Comparison of ENCODE assay signal across 17 cellular contexts in genomic region chr5:39513236-39513635, GRCh38.
DNase-seq lines count a peak whose midpoint lies in the region; ATAC-seq and TF ChIP-seq lines count a peak whose summit lies in the region.
"Had no signal": no experiment of that assay in that cellular context is flagged by ENCODE, and none has a peak within 500 bp of the region (broad histone marks: within the 10 kb centered on the region; RNA-seq: fewer than 3 reads in every experiment).

No MANE protein-coding gene starts in this region.

- no peak for TF ChIP-seq CTCF in HFFc6 (IDR thresholded peaks at IDR 0.05)
- no peak for TF ChIP-seq CTCF in SK-N-SH (IDR thresholded peaks at IDR 0.05)
- no peak for TF ChIP-seq CTCF in foreskin keratinocyte (conservative IDR thresholded peaks at IDR 0.05)
- TF ChIP-seq CTCF in osteocyte (IDR thresholded peaks at IDR 0.05) = no peak
- TF ChIP-seq CTCF in nephron progenitor cell (IDR thresholded peaks at IDR 0.05) = no peak

- H3K9me3 ChIP-seq in SK-N-SH = no peaks in the 10 kb centered on the region
- H3K9me3 ChIP-seq: gastroesophageal sphincter, prostate gland, thyroid gland had no signal

- 22% methylated on average over 1 of the region's 1 CpG for WGBS in SK-N-SH (ENCODE audit: low lambda C conversion rate)

- no peaks in the 10 kb centered on the region for H3K9me2 ChIP-seq in SK-N-SH

- intact Hi-C loops in left cardiac atrium (cut with DNase I) = no loop called here

- no peak overlapping the region for H3K4me3 ChIP-seq in SK-N-SH (ENCODE audit: low read depth in 2 of 2, low read length in 1 of 2)
- H3K4me3 ChIP-seq: gastroesophageal sphincter, prostate gland, thyroid gland had no signal

- H3K36me3 Mint-ChIP-seq in HFFc6 (ENCODE audit: low read depth) (peaks cover 5% of the 10 kb centered on the region; the same call in 1 of the 2 replicates), osteocyte (ENCODE audit: unreplicated experiment) (no peaks in the 10 kb centered on the region), nephron progenitor cell (ENCODE audit: low read depth) (no peaks in the 10 kb centered on the region)
- H3K36me3 Mint-ChIP-seq: natural killer cell treated with Interleukin-12 subunit alpha and Interleukin-12 subunit beta and Interleukin-15 and Interleukin-18, amount 100 ng/mL, for 72 hours; WTC11 had no signal

- no peaks in the 10 kb centered on the region for H3K79me2 ChIP-seq in SK-N-SH (ENCODE audit: insufficient read depth)

- H4K20me1 ChIP-seq in SK-N-SH (ENCODE audit: insufficient read depth) = no peaks in the 10 kb centered on the region

- H3K4me1 ChIP-seq in SK-N-SH (ENCODE audit: control insufficient read depth in 1 of 2, insufficient read depth in 2 of 2, low read depth in 1 of 2, low read length in 1 of 2) (peaks cover 0 to 40% of the 10 kb centered on the region in 2 experiments; a peak in 3 of 4 replicates), foreskin keratinocyte (peaks cover 23% of the 10 kb centered on the region)
- H3K4me1 ChIP-seq: prostate gland, thyroid gland had no signal

- H3K27ac ChIP-seq in SK-N-SH (ENCODE audit: low read depth in 2 of 2, low read length in 1 of 2) (peak overlapping the region in 1 of 2 experiments; percentile 72; a peak in 2 of 4 replicates), foreskin keratinocyte (no peak overlapping the region)
- H3K27ac ChIP-seq: gastroesophageal sphincter, prostate gland, thyroid gland had no signal

- ATAC-seq in foreskin keratinocyte = peak; percentile 75
- ATAC-seq in left cardiac atrium = no peak
- ATAC-seq: activated T-helper 17 cell treated with anti-CD3 and anti-CD28 coated beads, Interleukin-2, amount 50 U/mL, for 72 hours; gastroesophageal sphincter; natural killer cell treated with Interleukin-12 subunit alpha and Interleukin-12 subunit beta and Interleukin-15 and Interleukin-18, amount 100 ng/mL, for 72 hours; WTC11 had no signal

- peak overlapping the region; percentile 28 for H3K27ac Mint-ChIP-seq in HFFc6
- H3K27ac Mint-ChIP-seq in osteocyte (ENCODE audit: unreplicated experiment) = no peak overlapping the region
- no peak overlapping the region for H3K27ac Mint-ChIP-seq in nephron progenitor cell
- H3K27ac Mint-ChIP-seq: activated T-helper 17 cell treated with anti-CD3 and anti-CD28 coated beads, Interleukin-2, amount 50 U/mL, for 72 hours; natural killer cell treated with Interleukin-12 subunit alpha and Interleukin-12 subunit beta and Interleukin-15 and Interleukin-18, amount 100 ng/mL, for 72 hours; WTC11 had no signal

- H3K4me1 Mint-ChIP-seq in HFFc6 (ENCODE audit: low read depth) (peaks cover 74% of the 10 kb centered on the region), osteocyte (ENCODE audit: unreplicated experiment) (peaks cover 26% of the 10 kb centered on the region), nephron progenitor cell (no peaks in the 10 kb centered on the region)
- H3K4me1 Mint-ChIP-seq: activated T-helper 17 cell treated with anti-CD3 and anti-CD28 coated beads, Interleukin-2, amount 50 U/mL, for 72 hours had no signal

- H3K27me3 ChIP-seq in SK-N-SH (ENCODE audit: insufficient read depth) = no peaks in the 10 kb centered on the region
- no peaks in the 10 kb centered on the region for H3K27me3 ChIP-seq in foreskin keratinocyte
- H3K27me3 ChIP-seq: gastroesophageal sphincter, thyroid gland had no signal

- DNase-seq in HFFc6 (peak; percentile 26), SK-N-SH (no peak), foreskin keratinocyte (peak; percentile 21 to 53), left cardiac atrium (no peak), NCI-H1436 (lab: John Stamatoyannopoulos, UW) (no peak), osteocyte (ENCODE audit: extremely low spot score, unreplicated experiment) (no peak), nephron progenitor cell (no peak)
- DNase-seq: DMS153, H7, NCI-H187, NCI-H226, thyroid gland had no signal

- CTCF ChIA-PET in SK-N-SH (lab: Yijun Ruan, JAX) = no interaction called here

- H3K4me2 ChIP-seq in SK-N-SH = peak overlapping the region; percentile 51; the same call in 1 of the 2 replicates

- H3F3A ChIP-seq in SK-N-SH (replicated peaks; ENCODE audit: insufficient read depth) = peaks cover 25% of the 10 kb centered on the region

- peak in 1 of 2 experiments; percentile 91; a peak in 2 of 4 replicates for TF ChIP-seq EP300 in SK-N-SH (IDR thresholded peaks at IDR 0.05; ENCODE audit: borderline replicate concordance in 1 of 2, low read depth in 1 of 2, low read length in 1 of 2)

- H3K4me3 Mint-ChIP-seq in HFFc6 (peak overlapping the region; percentile 36; the same call in 1 of the 2 replicates), osteocyte (ENCODE audit: unreplicated experiment) (no peak overlapping the region), nephron progenitor cell (no peak overlapping the region)
- H3K4me3 Mint-ChIP-seq: activated T-helper 17 cell treated with anti-CD3 and anti-CD28 coated beads, Interleukin-2, amount 50 U/mL, for 72 hours; natural killer cell treated with Interleukin-12 subunit alpha and Interleukin-12 subunit beta and Interleukin-15 and Interleukin-18, amount 100 ng/mL, for 72 hours; WTC11 had no signal

- POLR2A ChIA-PET in SK-N-SH (lab: Yijun Ruan, JAX) = no interaction called here

- H3K36me3 ChIP-seq in SK-N-SH (replicated peaks in 1 of 2; ENCODE audit: control insufficient read depth in 1 of 2, insufficient read depth in 2 of 2, low read length in 1 of 2) = no peaks in the 10 kb centered on the region
- H3K36me3 ChIP-seq: gastroesophageal sphincter, prostate gland, thyroid gland had no signal

- no peak overlapping the region for H3K9ac ChIP-seq in SK-N-SH

- H2AFZ ChIP-seq in SK-N-SH (ENCODE audit: low read depth) = peak overlapping the region; percentile 1; the same call in 1 of the 2 replicates

- H3K9me3 Mint-ChIP-seq in HFFc6 (no peaks in the 10 kb centered on the region), osteocyte (ENCODE audit: unreplicated experiment) (no peaks in the 10 kb centered on the region), nephron progenitor cell (no peaks in the 10 kb centered on the region)
- H3K9me3 Mint-ChIP-seq: activated T-helper 17 cell treated with anti-CD3 and anti-CD28 coated beads, Interleukin-2, amount 50 U/mL, for 72 hours; natural killer cell treated with Interleukin-12 subunit alpha and Interleukin-12 subunit beta and Interleukin-15 and Interleukin-18, amount 100 ng/mL, for 72 hours; WTC11 had no signal

- peaks cover 1% of the 10 kb centered on the region; the same call in 1 of the 2 replicates for H3K27me3 Mint-ChIP-seq in HFFc6 (ENCODE audit: insufficient read depth)
- no peaks in the 10 kb centered on the region for H3K27me3 Mint-ChIP-seq in osteocyte (ENCODE audit: unreplicated experiment)
- H3K27me3 Mint-ChIP-seq in nephron progenitor cell (ENCODE audit: low read depth, poor library complexity) = no peaks in the 10 kb centered on the region
- H3K27me3 Mint-ChIP-seq: natural killer cell treated with Interleukin-12 subunit alpha and Interleukin-12 subunit beta and Interleukin-15 and Interleukin-18, amount 100 ng/mL, for 72 hours had no signal

- TF ChIP-seq RAD21 in SK-N-SH (IDR thresholded peaks at IDR 0.05; ENCODE audit: low read length) = no peak

TF ChIP-seq in SK-N-SH, 30 proteins besides CTCF, POLR2A, EP300 and RAD21:
- TF ChIP-seq RFX5 (IDR thresholded peaks at IDR 0.05; ENCODE audit: low read length) (no peak), POLR2AphosphoS5 (IDR thresholded peaks at IDR 0.05; ENCODE audit: low read depth, low read length) (peak; percentile 41; the same call in 1 of the 2 replicates), RXRA (IDR thresholded peaks at IDR 0.05; ENCODE audit: borderline replicate concordance, low read depth) (peak; percentile 94), NRF1 (IDR thresholded peaks at IDR 0.05; ENCODE audit: low read depth, low read length) (no peak), TEAD4 (IDR thresholded peaks at IDR 0.05; ENCODE audit: borderline replicate concordance, insufficient read depth) (peak; percentile 48; the same call in 1 of the 2 replicates), RCOR1 (IDR thresholded peaks at IDR 0.05; ENCODE audit: low read length) (no peak), TCF12 (IDR thresholded peaks at IDR 0.05) (peak; percentile 91), FOXM1 (IDR thresholded peaks at IDR 0.05; ENCODE audit: low read depth) (peak; percentile 12; the same call in 1 of the 2 replicates), PBX3 (IDR thresholded peaks at IDR 0.05) (peak; percentile 48; the same call in 1 of the 2 replicates), ELF1 (IDR thresholded peaks at IDR 0.05) (peak; percentile 31; the same call in 1 of the 2 replicates), SMC3 (IDR thresholded peaks at IDR 0.05; ENCODE audit: low read depth, low read length) (no peak), MEF2A (IDR thresholded peaks at IDR 0.05; ENCODE audit: borderline replicate concordance, low read depth) (peak; percentile 74), JUND (IDR thresholded peaks at IDR 0.05) (peak; percentile 88), FOSL2 (IDR thresholded peaks at IDR 0.05; ENCODE audit: borderline replicate concordance, low read depth) (peak; percentile 89), ZBTB33 (IDR thresholded peaks at IDR 0.05; ENCODE audit: borderline replicate concordance, low read depth) (0 out of 2 replicates have a peak, but pooled peaks have one; percentile 42), NFIC (IDR thresholded peaks at IDR 0.05; ENCODE audit: borderline replicate concordance) (peak; percentile 74)

Comparison
In these comparisons a context has a peak if more than half of its experiments do, and no peak if none do; other contexts are left out.
1. DNase-seq: peak in HFFc6 (single experiment) and foreskin keratinocyte (2 of 2); none in SK-N-SH (single experiment), left cardiac atrium (single experiment), NCI-H1436 (single experiment), osteocyte (single experiment) and nephron progenitor cell (single experiment).